19 cellular contexts compared by ENCODE assay signal in the genomic region with DNA sequence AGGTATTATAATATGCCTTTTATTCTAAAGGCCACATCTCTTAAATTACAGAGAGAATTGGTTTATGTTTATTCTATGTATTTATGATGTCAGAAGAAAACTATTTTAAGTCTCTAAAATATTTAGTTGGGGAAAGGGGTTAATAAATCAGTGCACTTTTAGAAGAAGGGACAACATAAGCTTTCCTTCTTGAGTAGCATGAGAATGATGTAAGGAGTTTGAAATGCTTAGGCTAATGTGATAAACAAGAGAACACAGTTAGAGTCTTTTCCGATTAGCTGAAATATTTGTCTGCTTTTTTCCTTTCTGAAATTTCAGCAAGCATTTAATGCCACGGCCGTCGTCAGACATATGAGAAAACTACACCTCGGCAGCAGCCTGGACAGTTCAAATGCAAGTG.
"Had no signal": no experiment of that assay in that cellular context is flagged by ENCODE, and none has a peak within 500 bp of the region (broad histone marks: within the 10 kb centered on the region; RNA-seq: fewer than 3 reads in every experiment).

No MANE protein-coding gene starts in this region.

- H3K27ac ChIP-seq: colonic mucosa, gastroesophageal sphincter, heart right ventricle had no signal

- H3K27me3 ChIP-seq: colonic mucosa, gastroesophageal sphincter, heart right ventricle had no signal

- H3K4me3 ChIP-seq: colonic mucosa, gastroesophageal sphincter, heart right ventricle had no signal

- H3K4me3 Mint-ChIP-seq: activated CD4-positive, alpha-beta memory T cell treated with anti-CD3 and anti-CD28 coated beads, Interleukin-2, amount 10 ng/mL, durations not matched to agents 7 days and 5 days; activated CD8-positive, alpha-beta memory T cell treated with anti-CD3 and anti-CD28 coated beads, Interleukin-2, amount 10 ng/mL, durations not matched to agents 7 days and 5 days; activated naive CD8-positive, alpha-beta T cell treated with anti-CD3 and anti-CD28 coated beads for 36 hours; activated T-helper 17 cell treated with anti-CD3 and anti-CD28 coated beads, Interleukin-2, amount 50 U/mL, for 72 hours; brain; natural killer cell treated with Interleukin-12 subunit alpha and Interleukin-12 subunit beta and Interleukin-15 and Interleukin-18, amount 100 ng/mL, for 72 hours had no signal

- H3K9me3 Mint-ChIP-seq: activated CD4-positive, alpha-beta memory T cell treated with anti-CD3 and anti-CD28 coated beads, Interleukin-2, amount 10 ng/mL, durations not matched to agents 7 days and 5 days; activated naive CD8-positive, alpha-beta T cell treated with anti-CD3 and anti-CD28 coated beads for 36 hours; activated T-helper 17 cell treated with anti-CD3 and anti-CD28 coated beads, Interleukin-2, amount 50 U/mL, for 72 hours; natural killer cell treated with Interleukin-12 subunit alpha and Interleukin-12 subunit beta and Interleukin-15 and Interleukin-18, amount 100 ng/mL, for 72 hours had no signal

- H3K4me1 ChIP-seq: colonic mucosa had no signal

- H3K36me3 ChIP-seq: colonic mucosa had no signal

- DNase-seq: activated CD4-positive, alpha-beta memory T cell treated with anti-CD3 and anti-CD28 coated beads, Interleukin-2, amount 10 ng/mL, durations not matched to agents 7 days and 5 days; activated CD4-positive, alpha-beta T cell treated with anti-CD3 and anti-CD28 coated beads for 48 hours; activated CD4-positive, CD25-positive, alpha-beta regulatory T cell; activated CD8-positive, alpha-beta memory T cell treated with anti-CD3 and anti-CD28 coated beads, Interleukin-2, amount 10 ng/mL, durations not matched to agents 7 days and 5 days; activated naive CD4-positive, alpha-beta T cell; activated naive CD8-positive, alpha-beta T cell treated with anti-CD3 and anti-CD28 coated beads for 36 hours; caudate nucleus; colonic mucosa; erythroblast; heart right ventricle; left cardiac atrium; occipital lobe; stimulated activated CD8-positive, alpha-beta memory T cell treated with anti-CD3 and anti-CD28 coated beads, Interleukin-4, amount 100 ng/mL, for 48 hours; stimulated activated naive CD4-positive, alpha-beta T cell; T1000 had no signal

- H3K9me3 ChIP-seq: colonic mucosa, gastroesophageal sphincter, heart right ventricle had no signal

- H3K27ac Mint-ChIP-seq: activated CD4-positive, alpha-beta memory T cell treated with anti-CD3 and anti-CD28 coated beads, Interleukin-2, amount 10 ng/mL, durations not matched to agents 7 days and 5 days; activated CD8-positive, alpha-beta memory T cell treated with anti-CD3 and anti-CD28 coated beads, Interleukin-2, amount 10 ng/mL, durations not matched to agents 7 days and 5 days; activated naive CD8-positive, alpha-beta T cell treated with anti-CD3 and anti-CD28 coated beads for 36 hours; activated T-helper 17 cell treated with anti-CD3 and anti-CD28 coated beads, Interleukin-2, amount 50 U/mL, for 72 hours; natural killer cell treated with Interleukin-12 subunit alpha and Interleukin-12 subunit beta and Interleukin-15 and Interleukin-18, amount 100 ng/mL, for 72 hours had no signal

- H3K27me3 Mint-ChIP-seq: activated CD4-positive, alpha-beta memory T cell treated with anti-CD3 and anti-CD28 coated beads, Interleukin-2, amount 10 ng/mL, durations not matched to agents 7 days and 5 days; activated CD8-positive, alpha-beta memory T cell treated with anti-CD3 and anti-CD28 coated beads, Interleukin-2, amount 10 ng/mL, durations not matched to agents 7 days and 5 days; activated naive CD8-positive, alpha-beta T cell treated with anti-CD3 and anti-CD28 coated beads for 36 hours; activated T-helper 17 cell treated with anti-CD3 and anti-CD28 coated beads, Interleukin-2, amount 50 U/mL, for 72 hours; brain; natural killer cell treated with Interleukin-12 subunit alpha and Interleukin-12 subunit beta and Interleukin-15 and Interleukin-18, amount 100 ng/mL, for 72 hours had no signal

- H3K36me3 Mint-ChIP-seq: activated CD8-positive, alpha-beta memory T cell treated with anti-CD3 and anti-CD28 coated beads, Interleukin-2, amount 10 ng/mL, durations not matched to agents 7 days and 5 days; natural killer cell treated with Interleukin-12 subunit alpha and Interleukin-12 subunit beta and Interleukin-15 and Interleukin-18, amount 100 ng/mL, for 72 hours had no signal

- H3K4me1 Mint-ChIP-seq: activated CD4-positive, alpha-beta memory T cell treated with anti-CD3 and anti-CD28 coated beads, Interleukin-2, amount 10 ng/mL, durations not matched to agents 7 days and 5 days; activated naive CD8-positive, alpha-beta T cell treated with anti-CD3 and anti-CD28 coated beads for 36 hours; activated T-helper 17 cell treated with anti-CD3 and anti-CD28 coated beads, Interleukin-2, amount 50 U/mL, for 72 hours had no signal
